19 cellular contexts compared by ENCODE assay signal in genomic region chr5:16740476-16740875, GRCh38.
DNase-seq lines count a peak whose midpoint lies in the region; ATAC-seq and TF ChIP-seq lines count a peak whose summit lies in the region.
"Had no signal": no experiment of that assay in that cellular context is flagged by ENCODE, and none has a peak within 500 bp of the region (broad histone marks: within the 10 kb centered on the region; RNA-seq: fewer than 3 reads in every experiment).

No MANE protein-coding gene starts in this region.

- intact Hi-C loops in heart left ventricle (cut with DNase I) = no loop called here

- DNase-seq in heart left ventricle = no peak
- DNase-seq in right atrium auricular region (ENCODE audit: low spot score) = no peak
- DNase-seq in inferior parietal cortex (ENCODE audit: extremely low spot score) = peak; percentile 53
- DNase-seq in NCI-H1048 (lab: John Stamatoyannopoulos, UW) = no peak
- no peak for DNase-seq in NCI-H82 (lab: John Stamatoyannopoulos, UW)
- DNase-seq: activated CD4-positive, CD25-positive, alpha-beta regulatory T cell treated with anti-CD3 and anti-CD28 coated beads, Interleukin-2, amount 50 U/mL, for 72 hours; activated CD8-positive, alpha-beta memory T cell treated with anti-CD3 and anti-CD28 coated beads, Interleukin-2, amount 50 U/mL, for 48 hours; activated naive CD4-positive, alpha-beta T cell treated with anti-CD3 and anti-CD28 coated beads for 36 hours; body of pancreas; CD4-positive, alpha-beta T cell; effector CD4-positive, alpha-beta T cell; GOT3; SHP77; small intestine; stimulated activated naive B cell treated with anti-CD40 and anti-IgM and Interleukin-4, amounts not matched to agents 10 μg/mL and 1 μg/mL and 100 μg/mL, for 72 hours; uterus had no signal

- no peaks in the 10 kb centered on the region for H3K9me3 ChIP-seq in heart left ventricle
- no peaks in the 10 kb centered on the region for H3K9me3 ChIP-seq in right atrium auricular region
- no peaks in the 10 kb centered on the region for H3K9me3 ChIP-seq in stomach smooth muscle (ENCODE audit: control insufficient read depth in 2 of 2, low read length in 2 of 2)
- H3K9me3 ChIP-seq: body of pancreas, uterus had no signal

- H3K27me3 ChIP-seq in heart left ventricle = peaks cover 0 to 11% (median 0%) of the 10 kb centered on the region in 9 donors
- H3K27me3 ChIP-seq in right atrium auricular region = no peaks in the 10 kb centered on the region
- peaks cover 0 to 10% of the 10 kb centered on the region in 2 donors for H3K27me3 ChIP-seq in stomach smooth muscle (ENCODE audit: control insufficient read depth in 1 of 2, insufficient read depth in 2 of 2, low read length in 2 of 2)
- H3K27me3 ChIP-seq: body of pancreas, uterus had no signal

- TF ChIP-seq POLR2A in heart left ventricle (IDR thresholded peaks at IDR 0.05) (no peak), GM18505 (IDR thresholded peaks at IDR 0.05; ENCODE audit: borderline replicate concordance, extremely low read depth, insufficient read depth, insufficient read length) (no peak)

- H3K27ac ChIP-seq in heart left ventricle = no peak overlapping the region
- no peak overlapping the region for H3K27ac ChIP-seq in right atrium auricular region
- peak overlapping the region; percentile 47 for H3K27ac ChIP-seq in cingulate gyrus (ENCODE audit: low read depth, low read length)
- H3K27ac ChIP-seq in stomach smooth muscle (ENCODE audit: low read length) = no peak overlapping the region
- H3K27ac ChIP-seq: body of pancreas, uterus had no signal

- TF ChIP-seq CTCF in heart left ventricle (IDR thresholded peaks at IDR 0.05) = no peak
- no peak for TF ChIP-seq CTCF in right atrium auricular region (IDR thresholded peaks at IDR 0.05)

- no peak for ATAC-seq in heart left ventricle
- ATAC-seq in GM18505 (IDR thresholded peaks at IDR 0.05; ENCODE audit: unreplicated experiment) = no peak
- ATAC-seq: body of pancreas; stimulated activated naive B cell treated with anti-CD40 and anti-IgM and Interleukin-4, amounts not matched to agents 10 μg/mL and 1 μg/mL and 100 μg/mL, for 72 hours had no signal

- peak overlapping the region in 1 of 2 donors; percentile 51 for H3K9ac ChIP-seq in stomach smooth muscle (ENCODE audit: low read length in 2 of 2)

- no peaks in the 10 kb centered on the region for H3K36me3 ChIP-seq in heart left ventricle
- no peaks in the 10 kb centered on the region for H3K36me3 ChIP-seq in right atrium auricular region
- no peaks in the 10 kb centered on the region for H3K36me3 ChIP-seq in stomach smooth muscle (ENCODE audit: control insufficient read depth in 2 of 2, insufficient read depth in 2 of 2, low read length in 2 of 2)
- H3K36me3 ChIP-seq: uterus had no signal

- H3K4me1 ChIP-seq in heart left ventricle (peaks cover 0 to 35% (median 14%) of the 10 kb centered on the region in 12 donors), right atrium auricular region (peaks cover 0 to 7% of the 10 kb centered on the region in 2 donors), stomach smooth muscle (ENCODE audit: control insufficient read depth, insufficient read depth, low read length) (peaks cover 5% of the 10 kb centered on the region)
- H3K4me1 ChIP-seq: uterus had no signal

- 37 to 60% (median 49%) methylated on average over 11 of the region's 11 CpGs for WGBS in heart left ventricle, 4 donors

- H3K4me3 ChIP-seq in heart left ventricle = peak overlapping the region in 9 of 12 donors; percentile 3 to 40 (median 19)
- H3K4me3 ChIP-seq in right atrium auricular region = peak overlapping the region in 1 of 2 donors; percentile 5
- H3K4me3 ChIP-seq in stomach smooth muscle (ENCODE audit: low read length in 2 of 2) = peak overlapping the region; percentile 52 to 61
- H3K4me3 ChIP-seq: body of pancreas, uterus had no signal
